ENCODE assay signal across 1 cellular context in genomic region chr10:17357781-17358180, GRCh38.
TF ChIP-seq lines count a peak whose summit lies in the region.

No MANE protein-coding gene starts in this region.

TF ChIP-seq in HCT116, 20 proteins besides CTCF, POLR2A, EP300 and RAD21:
- TF ChIP-seq SRF (IDR thresholded peaks at IDR 0.05; ENCODE audit: low read depth), result no peak
- no peak for TF ChIP-seq POLR2AphosphoS5 (IDR thresholded peaks at IDR 0.05; ENCODE audit: low read depth, low read length)
- TF ChIP-seq, protein P1, sequence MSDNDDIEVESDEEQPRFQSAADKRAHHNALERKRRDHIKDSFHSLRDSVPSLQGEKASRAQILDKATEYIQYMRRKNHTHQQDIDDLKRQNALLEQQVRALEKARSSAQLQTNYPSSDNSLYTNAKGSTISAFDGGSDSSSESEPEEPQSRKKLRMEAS (IDR thresholded peaks at IDR 0.05), result no peak
- TF ChIP-seq ZFX (IDR thresholded peaks at IDR 0.05), result no peak
